Comparison of ENCODE assay signal across 23 cellular contexts in the genomic region with DNA sequence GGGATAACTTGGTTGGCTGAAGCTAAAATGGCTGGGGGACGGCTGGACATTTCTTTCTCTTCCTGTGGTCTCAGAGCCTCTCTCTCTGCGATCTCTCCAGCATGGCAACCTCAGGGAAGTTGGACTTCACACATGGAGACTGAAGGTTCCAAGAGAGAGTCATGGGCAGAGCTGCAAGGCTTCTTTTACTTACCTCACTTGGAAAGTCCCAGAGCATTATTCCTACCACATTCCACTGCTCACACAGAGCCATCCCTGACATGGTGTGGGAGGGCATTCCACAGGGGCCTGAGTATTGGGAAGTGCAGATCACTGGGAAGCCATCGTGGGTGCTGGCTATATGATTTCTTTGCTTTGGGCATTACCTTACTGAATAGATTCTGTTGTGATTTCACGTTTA. TPM values are rescaled to one million over a fixed set of nuclear protein-coding genes. Genes with fewer than 3 reads are reported as not detected.
A peak's percentile ranks its signal among the peaks of the same experiment; 100 is the strongest.
DNase-seq lines count a peak whose midpoint lies in the region; ATAC-seq, FAIRE-seq and TF ChIP-seq lines count a peak whose summit lies in the region.
"Had no signal": no experiment of that assay in that cellular context is flagged by ENCODE, and none has a peak within 500 bp of the region (broad histone marks: within the 10 kb centered on the region; RNA-seq: fewer than 3 reads in every experiment).

No MANE protein-coding gene starts in this region.

- no peaks in the 10 kb centered on the region for H3K4me1 ChIP-seq in H9 (ENCODE audit: insufficient read depth, low read length)
- H3K4me1 ChIP-seq: BLaER1, Caco-2 had no signal

- no peak overlapping the region for H3K23ac ChIP-seq in H9 (ENCODE audit: insufficient read length, low read depth, low read length)

- no peaks in the 10 kb centered on the region for H3K9me3 ChIP-seq in H9 (ENCODE audit: control insufficient read depth, low read depth, low read length)
- H3K9me3 ChIP-seq: BLaER1, Caco-2 had no signal

- no peak overlapping the region for H2BK120ac ChIP-seq in H9 (ENCODE audit: low read depth, low read length, poor library complexity, severe bottlenecking)

- no peak overlapping the region for H2BK12ac ChIP-seq in H9 (ENCODE audit: insufficient read length, low read depth, low read length)

- TF ChIP-seq CTCF in H9 (conservative IDR thresholded peaks at IDR 0.05) (no peak), osteocyte (IDR thresholded peaks at IDR 0.05) (no peak), WTC11 (IDR thresholded peaks at IDR 0.05) (no peak)

- no peak overlapping the region for H3K4me3 Mint-ChIP-seq in H9
- H3K4me3 Mint-ChIP-seq in osteocyte (ENCODE audit: unreplicated experiment), result no peak overlapping the region
- no peak overlapping the region for H3K4me3 Mint-ChIP-seq in WTC11
- H3K4me3 Mint-ChIP-seq: B cell; CD4-positive, CD25-positive, alpha-beta regulatory T cell; CD8-positive, alpha-beta T cell had no signal

- H3K9me3 Mint-ChIP-seq in H9, result no peaks in the 10 kb centered on the region
- no peaks in the 10 kb centered on the region for H3K9me3 Mint-ChIP-seq in osteocyte (ENCODE audit: unreplicated experiment)
- H3K9me3 Mint-ChIP-seq in WTC11, result peaks cover 6% of the 10 kb centered on the region
- H3K9me3 Mint-ChIP-seq: CD8-positive, alpha-beta T cell had no signal

- H3T11ph ChIP-seq in H9 (ENCODE audit: low read length), result no peak overlapping the region

- peaks cover 2% of the 10 kb centered on the region for H3K23me2 ChIP-seq in H9 (ENCODE audit: insufficient read length, low read depth, low read length, poor library complexity, severe bottlenecking)

- H3K27ac ChIP-seq in H9 (ENCODE audit: insufficient read length, low read depth, low read length), result no peak overlapping the region
- H3K27ac ChIP-seq: BLaER1, C4-2B, GM23248 had no signal

- WGBS in H9 (ENCODE audit: extremely low coverage, insufficient read length, low lambda C conversion rate), result no CpG with 5 or more reads among the region's 4 CpGs

- FAIRE-seq in RCC 7860 (lab: Jason Lieb, UNC), result no peak
- FAIRE-seq: G401.6, GM12892, GM19239, H1 had no signal

- H2BK20ac ChIP-seq in H9 (ENCODE audit: low read depth, low read length, poor library complexity, severe bottlenecking), result no peak overlapping the region

- POLR2A ChIA-PET in WTC11 (lab: Charles Lee), result no interaction called here

- H3K4me1 Mint-ChIP-seq in H9 (peaks cover 4 to 5% of the 10 kb centered on the region in 2 experiments), osteocyte (ENCODE audit: unreplicated experiment) (no peaks in the 10 kb centered on the region), WTC11 (peaks cover 5% of the 10 kb centered on the region; the same call in 1 of the 2 replicates)
- H3K4me1 Mint-ChIP-seq: B cell; CD4-positive, CD25-positive, alpha-beta regulatory T cell had no signal

- H3K14ac ChIP-seq in H9 (ENCODE audit: insufficient read depth, low read length), result no peak overlapping the region

- H3K9ac ChIP-seq in H9 (ENCODE audit: extremely low read depth, insufficient read length, low read length), result no peak overlapping the region
- H3K9ac ChIP-seq: BLaER1, GM23248 had no signal

- H3K79me2 ChIP-seq in H9 (ENCODE audit: insufficient read depth, low read length), result no peaks in the 10 kb centered on the region

- H3K4ac ChIP-seq in H9 (ENCODE audit: low read depth, low read length), result no peak overlapping the region

- H3K36me3 Mint-ChIP-seq in H9 (ENCODE audit: insufficient read depth in 1 of 3, low read depth in 3 of 3), result no peaks in the 10 kb centered on the region
- no peaks in the 10 kb centered on the region for H3K36me3 Mint-ChIP-seq in osteocyte (ENCODE audit: unreplicated experiment)
- no peaks in the 10 kb centered on the region for H3K36me3 Mint-ChIP-seq in WTC11
- H3K36me3 Mint-ChIP-seq: CD4-positive, CD25-positive, alpha-beta regulatory T cell; CD8-positive, alpha-beta T cell had no signal

- no peak overlapping the region for H3K4me2 ChIP-seq in H9 (ENCODE audit: insufficient read depth, insufficient read length, low read length)
- H3K4me2 ChIP-seq: BLaER1 had no signal

- no peaks in the 10 kb centered on the region for H3K79me1 ChIP-seq in H9 (ENCODE audit: insufficient read depth, low read depth, low read length, poor library complexity, severe bottlenecking)

- H2BK15ac ChIP-seq in H9 (ENCODE audit: low read depth, low read length), result no peak overlapping the region

- no peak overlapping the region for H2BK5ac ChIP-seq in H9 (ENCODE audit: insufficient read length, low read length)

- H3K27me3 ChIP-seq in H9 (ENCODE audit: insufficient read depth, low read length), result peaks cover 3% of the 10 kb centered on the region; the same call in 1 of the 2 replicates
- H3K27me3 ChIP-seq: BLaER1 had no signal

- DNase-seq in H9 (peak; percentile 8), ecto neural progenitor cell (ENCODE audit: low spot score) (peak; percentile 20), islet precursor cell (peak; percentile 61), osteocyte (ENCODE audit: extremely low spot score, unreplicated experiment) (peak; percentile 46), WTC11 (ENCODE audit: low spot score) (no peak), RCC 7860 (ENCODE audit: low spot score) (no peak), NCI-H526 treated with DMSO at 0.1 percent for 48 hours (lab: John Stamatoyannopoulos, UW) (no peak)
- DNase-seq: Caco-2; CD4-positive, CD25-positive, alpha-beta regulatory T cell; CD8-positive, alpha-beta T cell; DMS153; DND-41; GM23248; H7 had no signal

- no peak overlapping the region for H4K8ac ChIP-seq in H9 (replicated peaks; ENCODE audit: insufficient read length, low read depth, low read length)

- CTCF ChIA-PET in WTC11 (lab: Charles Lee), result interaction anchor here (1.6 kb wide), 1 partner anchor 23 kb away, joined by 3 read pairs; no protein-coding TSS in a partner anchor

- H3K27me3 Mint-ChIP-seq in H9 (ENCODE audit: low read depth), result peaks cover 36% of the 10 kb centered on the region
- peaks cover 32% of the 10 kb centered on the region for H3K27me3 Mint-ChIP-seq in osteocyte (ENCODE audit: unreplicated experiment)
- peaks cover 16% of the 10 kb centered on the region for H3K27me3 Mint-ChIP-seq in WTC11 (ENCODE audit: low read depth)
- H3K27me3 Mint-ChIP-seq: CD4-positive, CD25-positive, alpha-beta regulatory T cell had no signal

- no peak overlapping the region for H4K91ac ChIP-seq in H9 (ENCODE audit: insufficient read length, low read depth, low read length)

- ATAC-seq in WTC11, result no peak
- ATAC-seq: CD8-positive, alpha-beta T cell; HCT116 had no signal

- no peak overlapping the region for H3K18ac ChIP-seq in H9 (ENCODE audit: insufficient read length, low read depth, low read length)

- H4K5ac ChIP-seq in H9 (ENCODE audit: insufficient read length, low read depth, low read length), result no peak overlapping the region

- no peak overlapping the region for H3K56ac ChIP-seq in H9 (ENCODE audit: insufficient read length, low read depth, low read length)

- no peak overlapping the region for H2AFZ ChIP-seq in H9 (ENCODE audit: low read length)
- H2AFZ ChIP-seq: GM23248 had no signal

- H2AK5ac ChIP-seq in H9 (ENCODE audit: insufficient read length, low read length), result no peak overlapping the region

- H3K27ac Mint-ChIP-seq in H9, result no peak overlapping the region
- no peak overlapping the region for H3K27ac Mint-ChIP-seq in osteocyte (ENCODE audit: unreplicated experiment)
- no peak overlapping the region for H3K27ac Mint-ChIP-seq in WTC11
- H3K27ac Mint-ChIP-seq: B cell; CD4-positive, CD25-positive, alpha-beta regulatory T cell; CD8-positive, alpha-beta T cell had no signal

- no peaks in the 10 kb centered on the region for H4K20me1 ChIP-seq in H9 (ENCODE audit: control insufficient read depth, insufficient read depth, insufficient read length)
- H4K20me1 ChIP-seq: BLaER1 had no signal

TF ChIP-seq in WTC11, 78 proteins besides CTCF, POLR2A, EP300 and RAD21 (continues in another document):
- TF ChIP-seq ZSCAN18 (CRISPR knock-in tag; IDR thresholded peaks at IDR 0.05) (no peak), RELA (CRISPR knock-in tag; IDR thresholded peaks at IDR 0.05; ENCODE audit: borderline replicate concordance) (no peak), SOX15 (CRISPR knock-in tag; IDR thresholded peaks at IDR 0.05) (no peak)
- TF ChIP-seq, protein P1, sequence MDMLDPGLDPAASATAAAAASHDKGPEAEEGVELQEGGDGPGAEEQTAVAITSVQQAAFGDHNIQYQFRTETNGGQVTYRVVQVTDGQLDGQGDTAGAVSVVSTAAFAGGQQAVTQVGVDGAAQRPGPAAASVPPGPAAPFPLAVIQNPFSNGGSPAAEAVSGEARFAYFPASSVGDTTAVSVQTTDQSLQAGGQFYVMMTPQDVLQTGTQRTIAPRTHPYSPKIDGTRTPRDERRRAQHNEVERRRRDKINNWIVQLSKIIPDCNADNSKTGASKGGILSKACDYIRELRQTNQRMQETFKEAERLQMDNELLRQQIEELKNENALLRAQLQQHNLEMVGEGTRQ (CRISPR knock-in tag; IDR thresholded peaks at IDR 0.05), result no peak

RNA-seq across cellular contexts. Expression of gene SLC6A2, which starts 9.8 kb away (rescaled TPM):
- total RNA-seq in H9 (2021) (0.24 TPM in 1 of 2 replicates, not detected in the other), osteocyte (not detected in 2 replicates), WTC11 (2021) (0.16 to 0.30 TPM (median 0.20 TPM) in 3 replicates)
- total RNA-seq: A673; B cell; Caco-2; CD4-positive, CD25-positive, alpha-beta regulatory T cell; CD8-positive, alpha-beta T cell; GM23248; H1 had no signal

Comparison
In these comparisons a context has a peak if more than half of its experiments do, and no peak if none do; other contexts are left out.
1. DNase-seq: peak in H9 (single experiment), ecto neural progenitor cell (single experiment), islet precursor cell (single experiment) and osteocyte (single experiment); none in WTC11 (single experiment), RCC 7860 (single experiment) and NCI-H526 treated with DMSO at 0.1 percent for 48 hours (single experiment).